In genomic region chr1:150548324-150548631, GRCh38 we compare ENCODE assay signal across 9 cellular contexts. TPM values are rescaled to one million over a fixed set of nuclear protein-coding genes. Genes with fewer than 3 reads are reported as not detected.
DNase-seq lines count a peak whose midpoint lies in the region; ATAC-seq, FAIRE-seq and TF ChIP-seq lines count a peak whose summit lies in the region.
"Had no signal": no experiment of that assay in that cellular context is flagged by ENCODE, and none has a peak within 500 bp of the region (broad histone marks: within the 10 kb centered on the region; RNA-seq: fewer than 3 reads in every experiment).

No MANE protein-coding gene starts in this region.

- no peak for TF ChIP-seq CTCF in K562 (IDR thresholded peaks at IDR 0.05 in 2 of 3, conservative IDR thresholded peaks at IDR 0.05 in 1 of 3; ENCODE audit: insufficient read depth in 2 of 3, low read depth in 1 of 3, low read length in 3 of 3)
- TF ChIP-seq CTCF in lower lobe of right lung (IDR thresholded peaks at IDR 0.05): no peak
- TF ChIP-seq CTCF in transverse colon (IDR thresholded peaks at IDR 0.05): no peak

- CTCF ChIA-PET in K562 (lab: Yijun Ruan, JAX; ENCODE audit: low intra/inter-chr PET ratio): interaction anchor here (0.6 kb wide), 1 partner anchor 306 kb away, joined by 3 read pairs; no protein-coding TSS in a partner anchor

- H3K27me3 Mint-ChIP-seq in activated naive CD4-positive, alpha-beta T cell treated with anti-CD3 and anti-CD28 coated beads, Interleukin-2, amount 50 U/mL, for 24 hours: peaks cover 14% of the 10 kb centered on the region

- H3K9me1 ChIP-seq in K562 (ENCODE audit: control insufficient read depth, insufficient read depth, low read length): no peaks in the 10 kb centered on the region

- H3K79me2 ChIP-seq in K562 (ENCODE audit: control insufficient read depth, insufficient read depth, low read length): peaks cover 65% of the 10 kb centered on the region

- peaks cover 56 to 84% of the 10 kb centered on the region in 2 experiments for H3K4me1 ChIP-seq in K562 (replicated peaks in 1 of 2; ENCODE audit: control insufficient read depth in 2 of 2, insufficient read depth in 2 of 2, low read length in 2 of 2)
- H3K4me1 ChIP-seq in lower lobe of right lung: peaks cover 41% of the 10 kb centered on the region
- peaks cover 6 to 45% (median 37%) of the 10 kb centered on the region in 4 donors for H3K4me1 ChIP-seq in transverse colon

- TF ChIP-seq EP300 in K562 (IDR thresholded peaks at IDR 0.05; ENCODE audit: low read length) (no peak), transverse colon (IDR thresholded peaks at IDR 0.05; ENCODE audit: low read depth) (no peak)

- BruUV-seq in K562 (replicated peaks; lab: Mats Ljungman, UMichigan): no TSS peak

- FAIRE-seq in K562 (lab: Jason Lieb, UNC): no peak

- 0% methylated on average over 4 of the region's 4 CpGs for WGBS in K562 (ENCODE audit: insufficient coverage, low coverage, missing lambda C conversion rate)
- WGBS in transverse colon (ENCODE audit: low coverage in 1 of 2), 2 donors: 29 to 46% methylated on average over 2 to 4 of the region's 4 CpGs

- peak overlapping the region; percentile 62 for H3K27ac Mint-ChIP-seq in activated naive CD4-positive, alpha-beta T cell treated with anti-CD3 and anti-CD28 coated beads, Interleukin-2, amount 50 U/mL, for 24 hours

- no peak for ATAC-seq in K562
- no peak for ATAC-seq in lower lobe of right lung
- no peak for ATAC-seq in HG03039 (IDR thresholded peaks at IDR 0.05; ENCODE audit: unreplicated experiment)

- H3K4me2 ChIP-seq in K562 (ENCODE audit: insufficient read depth, low read length): peak overlapping the region; percentile 83

- H3K36me3 Mint-ChIP-seq in activated naive CD4-positive, alpha-beta T cell treated with anti-CD3 and anti-CD28 coated beads, Interleukin-2, amount 50 U/mL, for 24 hours: no peaks in the 10 kb centered on the region

- H3K9me3 Mint-ChIP-seq in activated naive CD4-positive, alpha-beta T cell treated with anti-CD3 and anti-CD28 coated beads, Interleukin-2, amount 50 U/mL, for 24 hours: no peaks in the 10 kb centered on the region

- intact Hi-C loops in K562 (cut with micrococcal nuclease) (loop anchor here (5.0 to 10.0 kb wide), 4 partner anchors 41 to 429 kb away; partner anchors contain the start of genes CA14, ECM1 and RPRD2), lower lobe of right lung (cut with DNase I) (no loop called here), transverse colon (cut with DNase I; ENCODE audit: low total_unique reads) (no loop called here)

- peak overlapping the region; percentile 86 for H3K4me3 Mint-ChIP-seq in activated naive CD4-positive, alpha-beta T cell treated with anti-CD3 and anti-CD28 coated beads, Interleukin-2, amount 50 U/mL, for 24 hours

- peaks cover 16% of the 10 kb centered on the region for H3K36me3 ChIP-seq in K562 (ENCODE audit: control insufficient read depth, insufficient read depth, low read length)
- H3K36me3 ChIP-seq in lower lobe of right lung: no peaks in the 10 kb centered on the region
- no peaks in the 10 kb centered on the region for H3K36me3 ChIP-seq in transverse colon

- H3K4me3 ChIP-seq in K562: peak overlapping the region; percentile 75
- peak overlapping the region; percentile 67 for H3K4me3 ChIP-seq in lower lobe of right lung
- peak overlapping the region in 3 of 4 donors; percentile 49 to 65 (median 58) for H3K4me3 ChIP-seq in transverse colon

- H3K27me3 ChIP-seq in K562 (ENCODE audit: control insufficient read depth in 2 of 2, insufficient read depth in 2 of 2, low read length in 2 of 2) (no peaks in the 10 kb centered on the region), lower lobe of right lung (ENCODE audit: low read depth) (no peaks in the 10 kb centered on the region), transverse colon (peaks cover 3% of the 10 kb centered on the region)

- peak overlapping the region; percentile 61 for H2AFZ ChIP-seq in K562 (ENCODE audit: low read depth, low read length)

- no peak for DNase-seq in activated naive CD4-positive, alpha-beta T cell (lab: John Stamatoyannopoulos, UW)
- DNase-seq in K562 (ENCODE audit: extremely low read depth in 1 of 4, low spot score in 3 of 4) (no peak), lower lobe of right lung (no peak), transverse colon (no peak), substantia nigra (lab: John Stamatoyannopoulos, UW) (no peak), DMS53 treated with DMSO at 0.1 percent for 48 hours (lab: John Stamatoyannopoulos, UW; ENCODE audit: unreplicated experiment) (no peak)
- DNase-seq: DND-41 had no signal

- TF ChIP-seq RAD21 in K562 (CRISPR knock-in tag; conservative IDR thresholded peaks at IDR 0.05 in 1 of 2, IDR thresholded peaks at IDR 0.05 in 1 of 2): no peak

- no peaks in the 10 kb centered on the region for H4K20me1 ChIP-seq in K562 (replicated peaks; ENCODE audit: control insufficient read depth, insufficient read depth, low read length)

- TF ChIP-seq POLR2A in K562 (conservative IDR thresholded peaks at IDR 0.05): no peak
- TF ChIP-seq POLR2A in transverse colon (IDR thresholded peaks at IDR 0.05): no peak

- POLR2A ChIA-PET in K562 (lab: Yijun Ruan, JAX): interaction anchor here (0.8 to 8.9 kb wide), 10 partner anchors 8 to 81 kb away, joined by 3 to 53 read pairs (median 4); partner anchors contain the start of genes ENSA and TARS2

- in situ Hi-C loops in K562 (cut with MboI) (no loop called here), transverse colon (cut with MboI; ENCODE audit: low pct_ligation_motif_present in 1 of 4, low pct_unique_long_range_greater_than_20kb in 1 of 4, low sequenced_read_pairs in 3 of 4) (no loop called here)

- H3K9me3 ChIP-seq in K562 (replicated peaks; ENCODE audit: control insufficient read depth, insufficient read depth, low read depth, low read length): no peaks in the 10 kb centered on the region
- no peaks in the 10 kb centered on the region for H3K9me3 ChIP-seq in lower lobe of right lung
- H3K9me3 ChIP-seq in transverse colon: no peaks in the 10 kb centered on the region

- H3K4me1 Mint-ChIP-seq in activated naive CD4-positive, alpha-beta T cell treated with anti-CD3 and anti-CD28 coated beads, Interleukin-2, amount 50 U/mL, for 24 hours: peaks cover 29% of the 10 kb centered on the region

- peak overlapping the region; percentile 87 for H3K27ac ChIP-seq in K562 (ENCODE audit: extremely low read depth, low read depth, low read length)
- H3K27ac ChIP-seq in lower lobe of right lung: peak overlapping the region; percentile 85
- H3K27ac ChIP-seq in transverse colon: peak overlapping the region; percentile 79 to 86 (median 84)
- H3K27ac ChIP-seq in substantia nigra (ENCODE audit: low read depth, low read length, poor library complexity, severe bottlenecking): no peak overlapping the region

- H3K9ac ChIP-seq in K562 (ENCODE audit: insufficient read depth in 1 of 2, low read depth in 2 of 2, low read length in 2 of 2): peak overlapping the region; percentile 95 to 99; a peak in 3 of 4 replicates

RNA-seq across cellular contexts. Expression of gene ADAMTSL4, which starts 0.9 kb away (rescaled TPM):
- 795 and 1,508 TPM in 2 replicates for total RNA-seq in K562 (2011; cell fraction: chromatin; rRNA removed; ENCODE audit: low replicate concordance)
- 712 and 761 TPM in 2 replicates for total RNA-seq in K562 (2011; cell fraction: nucleolus; rRNA removed)
- 735 and 822 TPM in 2 replicates for total RNA-seq in K562 (2011; cell fraction: nucleoplasm; rRNA removed)
- total RNA-seq in K562 (2014; rRNA removed) (35.6 and 43.6 TPM in 2 replicates), K562 (2014; rRNA removed; fragmentation: Illumina TruSeq; extraction: Trizol) (18.8 and 20.3 TPM in 2 replicates), K562 (2015; rRNA removed; fragmentation: Illumina TruSeq; extraction: Trizol) (22.8 and 25.5 TPM in 2 replicates), K562 (2021) (163 and 212 TPM in 2 replicates), lower lobe of right lung (164 TPM), transverse colon (10 to 100 TPM in 3 of 4 donors, 1 to 10 TPM in 1; 7.2 to 26.2 (median 16.3) TPM)
- polyA plus RNA-seq in K562 (2011; rRNA removed) (53.8 and 132 TPM in 2 replicates), K562 (2014; fragmentation: Illumina TruSeq; extraction: Trizol) (116 and 156 TPM in 2 replicates), K562 (2014; fragmentation: Nextera tagmentation; extraction: Ambion mirVana) (10 to 100 TPM; 12.7 to 14.8 TPM), K562 (2014; rRNA removed) (104 and 137 TPM in 2 replicates)
- polyA plus RNA-seq in K562 (2011; cell fraction: cytosol; rRNA removed): 68.7 and 73.2 TPM in 2 replicates
- 800 and 1,003 TPM in 2 replicates for polyA plus RNA-seq in K562 (2011; cell fraction: nucleus; rRNA removed)
- polyA plus RNA-seq in K562 (2012): 127 and 192 TPM in 2 replicates
- 23.6 and 31.1 TPM in 2 replicates for polyA minus RNA-seq in K562 (2011; rRNA and poly(A)+ RNA removed)
- polyA minus RNA-seq in K562 (2011; cell fraction: cytosol; rRNA and poly(A)+ RNA removed): 45.7 and 70.1 TPM in 2 replicates
- 99.2 and 125 TPM in 2 replicates for polyA minus RNA-seq in K562 (2011; cell fraction: nucleus; rRNA and poly(A)+ RNA removed)

RNA-seq across cellular contexts. Expression of gene MCL1, which starts 31.1 kb away (rescaled TPM):
- 200 and 281 TPM in 2 replicates for total RNA-seq in K562 (2011; cell fraction: chromatin; rRNA removed; ENCODE audit: low replicate concordance)
- total RNA-seq in K562 (2011; cell fraction: nucleolus; rRNA removed): 147 and 148 TPM in 2 replicates
- total RNA-seq in K562 (2011; cell fraction: nucleoplasm; rRNA removed): 206 and 295 TPM in 2 replicates
- 129 and 138 TPM in 2 replicates for total RNA-seq in K562 (2014; rRNA removed)
- 153 and 184 TPM in 2 replicates for total RNA-seq in K562 (2014; rRNA removed; fragmentation: Illumina TruSeq; extraction: Trizol)
- 109 and 120 TPM in 2 replicates for total RNA-seq in K562 (2015; rRNA removed; fragmentation: Illumina TruSeq; extraction: Trizol)
- total RNA-seq in K562 (2021): 200 and 224 TPM in 2 replicates
- 144 and 222 TPM in 2 replicates for polyA plus RNA-seq in K562 (2011; rRNA removed)
- 86.7 and 94.2 TPM in 2 replicates for polyA plus RNA-seq in K562 (2011; cell fraction: cytosol; rRNA removed)
- 179 and 244 TPM in 2 replicates for polyA plus RNA-seq in K562 (2011; cell fraction: nucleus; rRNA removed)
- 139 and 140 TPM in 2 replicates for polyA plus RNA-seq in K562 (2012)
- 147 and 158 TPM in 2 replicates for polyA plus RNA-seq in K562 (2014; fragmentation: Illumina TruSeq; extraction: Trizol)
- polyA plus RNA-seq in K562 (2014; fragmentation: Nextera tagmentation; extraction: Ambion mirVana): 10 to 100 TPM; 27.1 to 31.0 TPM
- 131 and 143 TPM in 2 replicates for polyA plus RNA-seq in K562 (2014; rRNA removed)
- polyA minus RNA-seq in K562 (2011; rRNA and poly(A)+ RNA removed): 221 and 238 TPM in 2 replicates
- 104 and 109 TPM in 2 replicates for polyA minus RNA-seq in K562 (2011; cell fraction: cytosol; rRNA and poly(A)+ RNA removed)
- 141 and 172 TPM in 2 replicates for polyA minus RNA-seq in K562 (2011; cell fraction: nucleus; rRNA and poly(A)+ RNA removed)
- total RNA-seq in lower lobe of right lung: 387 TPM
- 100 to 1,000 TPM; 176 to 395 (median 269) TPM for total RNA-seq in transverse colon

RNA-seq across cellular contexts. Expression of gene FALEC, which starts 32.7 kb away (rescaled TPM):
- total RNA-seq in K562 (2011; cell fraction: chromatin; rRNA removed; ENCODE audit: low replicate concordance): 0.95 and 3.3 TPM in 2 replicates
- 0.92 and 1.0 TPM in 2 replicates for total RNA-seq in K562 (2011; cell fraction: nucleolus; rRNA removed)
- 1.8 and 2.4 TPM in 2 replicates for total RNA-seq in K562 (2011; cell fraction: nucleoplasm; rRNA removed)
- total RNA-seq in K562 (2014; rRNA removed) (0.33 and 1.8 TPM in 2 replicates), K562 (2014; rRNA removed; fragmentation: Illumina TruSeq; extraction: Trizol) (0.38 TPM in 1 of 2 replicates, not detected in the other), K562 (2015; rRNA removed; fragmentation: Illumina TruSeq; extraction: Trizol) (0.45 TPM in 1 of 2 replicates, not detected in the other), K562 (2021) (0.51 TPM in 1 of 2 replicates, not detected in the other), lower lobe of right lung (not detected), transverse colon (not detected)
- polyA plus RNA-seq in K562 (2011; rRNA removed) (0.15 and 0.53 TPM in 2 replicates), K562 (2014; fragmentation: Illumina TruSeq; extraction: Trizol) (not detected in 2 replicates), K562 (2014; fragmentation: Nextera tagmentation; extraction: Ambion mirVana) (not detected), K562 (2014; rRNA removed) (0.56 and 0.73 TPM in 2 replicates)
- 0.18 and 0.19 TPM in 2 replicates for polyA plus RNA-seq in K562 (2011; cell fraction: cytosol; rRNA removed)
- 0.58 and 0.67 TPM in 2 replicates for polyA plus RNA-seq in K562 (2011; cell fraction: nucleus; rRNA removed)
- 0.21 and 0.43 TPM in 2 replicates for polyA plus RNA-seq in K562 (2012)
- 0.63 and 0.72 TPM in 2 replicates for polyA minus RNA-seq in K562 (2011; rRNA and poly(A)+ RNA removed)
- not detected in 2 replicates for polyA minus RNA-seq in K562 (2011; cell fraction: cytosol; rRNA and poly(A)+ RNA removed)
- 1.1 TPM in 1 of 2 replicates, not detected in the other for polyA minus RNA-seq in K562 (2011; cell fraction: nucleus; rRNA and poly(A)+ RNA removed)

RNA-seq across cellular contexts. Expression of gene ECM1, which starts 40.4 kb away (rescaled TPM):
- total RNA-seq in K562 (2011; cell fraction: chromatin; rRNA removed; ENCODE audit: low replicate concordance): 68.4 and 156 TPM in 2 replicates
- total RNA-seq in K562 (2011; cell fraction: nucleolus; rRNA removed): 117 and 147 TPM in 2 replicates
- 110 and 118 TPM in 2 replicates for total RNA-seq in K562 (2011; cell fraction: nucleoplasm; rRNA removed)
- total RNA-seq in K562 (2014; rRNA removed) (24.4 and 33.0 TPM in 2 replicates), K562 (2014; rRNA removed; fragmentation: Illumina TruSeq; extraction: Trizol) (10.7 and 11.3 TPM in 2 replicates), K562 (2015; rRNA removed; fragmentation: Illumina TruSeq; extraction: Trizol) (12.8 and 13.6 TPM in 2 replicates), K562 (2021) (30.1 and 39.3 TPM in 2 replicates), lower lobe of right lung (16.9 TPM), transverse colon (1 to 10 TPM; 1.5 to 5.4 (median 3.3) TPM)
- polyA plus RNA-seq in K562 (2011; rRNA removed) (9.4 and 20.8 TPM in 2 replicates), K562 (2014; fragmentation: Illumina TruSeq; extraction: Trizol) (52.2 and 59.5 TPM in 2 replicates), K562 (2014; fragmentation: Nextera tagmentation; extraction: Ambion mirVana) (1 to 10 TPM; 6.6 to 7.0 TPM), K562 (2014; rRNA removed) (16.3 and 23.9 TPM in 2 replicates)
- polyA plus RNA-seq in K562 (2011; cell fraction: cytosol; rRNA removed): 13.6 and 30.6 TPM in 2 replicates
- 57.5 and 132 TPM in 2 replicates for polyA plus RNA-seq in K562 (2011; cell fraction: nucleus; rRNA removed)
- polyA plus RNA-seq in K562 (2012): 50.1 and 67.4 TPM in 2 replicates
- 8.1 and 9.4 TPM in 2 replicates for polyA minus RNA-seq in K562 (2011; rRNA and poly(A)+ RNA removed)
- polyA minus RNA-seq in K562 (2011; cell fraction: cytosol; rRNA and poly(A)+ RNA removed): 14.9 and 22.9 TPM in 2 replicates
- polyA minus RNA-seq in K562 (2011; cell fraction: nucleus; rRNA and poly(A)+ RNA removed): 8.2 and 14.0 TPM in 2 replicates
